ENCODE assay signal across 8 cellular contexts in the genomic region with DNA sequence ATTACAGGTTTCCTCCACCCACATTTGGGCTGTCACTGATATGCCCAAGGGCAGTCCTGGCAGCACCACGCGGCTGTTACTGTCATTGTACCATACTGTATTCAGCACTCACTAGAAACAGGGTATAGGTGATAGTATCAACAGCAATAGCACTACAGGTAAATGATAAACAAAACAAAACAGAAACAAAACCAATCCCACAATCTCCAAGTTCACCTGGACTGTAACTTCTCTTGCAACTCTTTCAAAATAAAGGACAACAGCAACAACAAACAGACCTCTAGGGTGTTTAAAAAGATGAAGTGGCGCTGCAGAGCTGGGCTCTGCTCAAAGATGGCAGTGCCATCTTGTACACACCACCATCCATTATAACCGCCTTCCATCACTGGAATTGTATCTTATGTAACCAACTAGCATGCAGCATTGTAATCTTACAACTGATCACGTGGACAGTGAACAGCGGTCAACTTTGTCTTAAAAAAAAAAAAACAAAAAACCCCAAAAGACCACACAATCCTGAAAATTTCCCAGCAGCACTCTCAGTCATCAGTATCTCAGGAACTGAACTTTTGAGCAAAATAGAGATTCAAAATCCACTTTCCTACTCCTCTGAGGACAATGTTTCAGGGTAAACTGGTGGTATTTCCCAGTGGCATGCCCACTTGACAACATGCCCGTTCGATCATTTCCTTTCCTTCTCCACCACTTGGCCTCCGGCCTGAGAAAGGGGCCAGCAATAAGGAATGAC. TPM values are rescaled to one million over a fixed set of nuclear protein-coding genes. Genes with fewer than 3 reads are reported as not detected.
DNase-seq lines count a peak whose midpoint lies in the region; FAIRE-seq and TF ChIP-seq lines count a peak whose summit lies in the region.

No MANE protein-coding gene starts in this region.

- no peak overlapping the region for H2AFZ ChIP-seq in H1 (ENCODE audit: low read length)

- TF ChIP-seq EP300 in H1 (IDR thresholded peaks at IDR 0.05; ENCODE audit: borderline replicate concordance in 1 of 2, low read depth in 2 of 2, low read length in 2 of 2) = no peak

- H3K4me3 ChIP-seq in WERI-Rb-1 (ENCODE audit: low read depth, low read length) (peak overlapping the region; percentile 68), H1 (ENCODE audit: extremely low read depth in 1 of 4, insufficient read depth in 2 of 4, low read depth in 3 of 4, low read length in 4 of 4) (peak overlapping the region; percentile 29 to 77 (median 72); a peak in 7 of 8 replicates)

- H3K27me3 ChIP-seq in WERI-Rb-1 (ENCODE audit: insufficient read depth, low read depth, severe bottlenecking) (no peaks in the 10 kb centered on the region), H1 (replicated peaks in 1 of 4; ENCODE audit: control insufficient read depth in 3 of 4, extremely low read depth in 1 of 4, insufficient read depth in 3 of 4, low read length in 3 of 4) (no peaks in the 10 kb centered on the region)

- H3K14ac ChIP-seq in H1 (ENCODE audit: insufficient read length) = no peak overlapping the region

- no peak overlapping the region for H3K18ac ChIP-seq in H1 (ENCODE audit: extremely low read depth, low read length)

- peaks cover 28 to 72% of the 10 kb centered on the region in 2 experiments for H3K79me2 ChIP-seq in H1 (ENCODE audit: control insufficient read depth in 1 of 2, insufficient read depth in 2 of 2, low read length in 2 of 2)

- no peak for TF ChIP-seq RAD21 in H1 (IDR thresholded peaks at IDR 0.05 in 1 of 2, conservative IDR thresholded peaks at IDR 0.05 in 1 of 2; ENCODE audit: low read depth in 2 of 2, low read length in 2 of 2)

- H4K8ac ChIP-seq in H1 (ENCODE audit: extremely low read depth, insufficient read depth, low read length) = no peak overlapping the region

- H3K23me2 ChIP-seq in H1 (ENCODE audit: low read depth, low read length) = peaks cover 14% of the 10 kb centered on the region; the same call in 1 of the 2 replicates

- H3K4me1 ChIP-seq in ES-I3 (ENCODE audit: insufficient read depth, low read length) (peaks cover 27% of the 10 kb centered on the region), H1 (replicated peaks in 1 of 4; ENCODE audit: control insufficient read depth in 3 of 4, insufficient read depth in 4 of 4, low read length in 3 of 4) (peaks cover 8 to 21% (median 14%) of the 10 kb centered on the region in 4 experiments)

- H2BK20ac ChIP-seq in H1 (ENCODE audit: low read length) = no peak overlapping the region

- CTCF ChIA-PET in H1 (lab: Charles Lee; ENCODE audit: partially characterized antibody) = interaction anchor here (1.2 to 1.8 kb wide), 4 partner anchors 88 to 487 kb away, joined by 3 to 7 read pairs (median 4); no protein-coding TSS in a partner anchor

- DNase-seq in NCI-H1092 treated with DMSO at 0.1 percent for 48 hours (lab: John Stamatoyannopoulos, UW) = peak; percentile 81
- no peak for DNase-seq in WERI-Rb-1
- DNase-seq in H1 (ENCODE audit: low read depth in 1 of 2, low spot score in 2 of 2) = no peak
- DNase-seq in myocyte (ENCODE audit: low read depth) = peak; percentile 64
- peak; percentile 55 for DNase-seq in ureter (ENCODE audit: low spot score)
- DNase-seq in T-helper 9 cell = no peak
- DNase-seq in NK-92 treated with Interleukin-12 subunit alpha and Interleukin-12 subunit beta, amount 100 ng/mL, for 24 hours (lab: John Stamatoyannopoulos, UW) = no peak

- H3K4ac ChIP-seq in H1 (replicated peaks; ENCODE audit: insufficient read length, low read depth, low read length) = no peak overlapping the region

- H2AK5ac ChIP-seq in H1 (ENCODE audit: low read depth, low read length) = no peak overlapping the region

- H3K23ac ChIP-seq in H1 (ENCODE audit: insufficient read length) = no peak overlapping the region

- WGBS in H1 (ENCODE audit: extremely low coverage in 1 of 2, insufficient coverage in 1 of 2, insufficient read length in 1 of 2, insufficient replicate concordance in 2 of 2, low coverage in 1 of 2, low lambda C conversion rate in 2 of 2, missing lambda C conversion rate in 1 of 2), 2 experiments = 72% methylated on average over 9 of the region's 9 CpGs; no CpG with 5 or more reads in 1 of the 2 experiments

- H4K91ac ChIP-seq in H1 (replicated peaks; ENCODE audit: insufficient read length, low read length) = no peak overlapping the region

- H3K27ac ChIP-seq in WERI-Rb-1 = peak overlapping the region; percentile 96
- H3K27ac ChIP-seq in H1 (ENCODE audit: low read depth, low read length) = no peak overlapping the region

- no peak overlapping the region for H2BK12ac ChIP-seq in H1 (ENCODE audit: low read depth, low read length)

- TF ChIP-seq POLR2A in H1 (IDR thresholded peaks at IDR 0.05; ENCODE audit: control extremely low read depth in 1 of 2, low read depth in 2 of 2, low read length in 2 of 2) = no peak

- H2BK15ac ChIP-seq in H1 (ENCODE audit: low read length) = no peak overlapping the region

- TF ChIP-seq CTCF in WERI-Rb-1 (IDR thresholded peaks at IDR 0.05; ENCODE audit: low read depth, low read length) = no peak
- no peak for TF ChIP-seq CTCF in H1 (IDR thresholded peaks at IDR 0.05; ENCODE audit: control extremely low read depth in 1 of 3, insufficient read depth in 1 of 3, low read depth in 1 of 3, low read length in 3 of 3)

- POLR2A ChIA-PET in H1 (lab: Charles Lee; ENCODE audit: partially characterized antibody) = interaction anchor here (1.5 kb wide), 1 partner anchor 11 kb away, joined by 3 read pairs; no protein-coding TSS in a partner anchor

- H3K36me3 ChIP-seq in ES-I3 (ENCODE audit: insufficient read depth, low read length) = peaks cover 13% of the 10 kb centered on the region
- peaks cover 70% of the 10 kb centered on the region for H3K36me3 ChIP-seq in WERI-Rb-1
- peaks cover 3 to 40% (median 11%) of the 10 kb centered on the region in 4 experiments for H3K36me3 ChIP-seq in H1 (ENCODE audit: control insufficient read depth in 2 of 4, insufficient read depth in 4 of 4, low read length in 3 of 4)

- no peak overlapping the region for H3K56ac ChIP-seq in H1 (replicated peaks; ENCODE audit: insufficient read length, low read depth, low read length)

- H3K9me3 ChIP-seq in ES-I3 (ENCODE audit: control insufficient read depth, insufficient read depth, low read length) (no peaks in the 10 kb centered on the region), WERI-Rb-1 (ENCODE audit: severe bottlenecking) (no peaks in the 10 kb centered on the region), H1 (ENCODE audit: insufficient read depth in 2 of 2, low read depth in 1 of 2, low read length in 1 of 2) (no peaks in the 10 kb centered on the region)

- H4K5ac ChIP-seq in H1 (ENCODE audit: insufficient read length, low read depth, low read length) = no peak overlapping the region

- peak overlapping the region; percentile 85 to 89 for H3K4me2 ChIP-seq in H1 (ENCODE audit: insufficient read depth in 1 of 2, low read depth in 2 of 2, low read length in 2 of 2)

- no peak overlapping the region for H2BK120ac ChIP-seq in H1 (replicated peaks; ENCODE audit: low read depth, low read length)

- no peak for FAIRE-seq in H1 (lab: Jason Lieb, UNC)

- peaks cover 18 to 32% of the 10 kb centered on the region in 2 experiments for H4K20me1 ChIP-seq in H1 (replicated peaks in 1 of 2; ENCODE audit: control insufficient read depth in 1 of 2, insufficient read depth in 2 of 2, low read length in 2 of 2)

- H3K9ac ChIP-seq in ES-I3 (ENCODE audit: low read depth, low read length) (peak overlapping the region; percentile 83; the same call in 1 of the 2 replicates), H1 (replicated peaks in 1 of 4; ENCODE audit: extremely low read depth in 1 of 4, low read depth in 3 of 4, low read length in 3 of 4) (peak overlapping the region in 1 of 4 experiments; percentile 2; a peak in 1 of 7 replicates)

- no peak overlapping the region for H2BK5ac ChIP-seq in H1 (ENCODE audit: low read depth, low read length)

- H3K79me1 ChIP-seq in H1 (ENCODE audit: low read depth, low read length) = no peaks in the 10 kb centered on the region

TF ChIP-seq in H1, 55 proteins besides CTCF, POLR2A, EP300 and RAD21:
- no peak for TF ChIP-seq BACH1 (IDR thresholded peaks at IDR 0.05; ENCODE audit: low read length)
- TF ChIP-seq MAFK (IDR thresholded peaks at IDR 0.05; ENCODE audit: low read depth, low read length) = no peak
- 0 out of 4 replicates have a peak, but pooled peaks of 1 of the 2 experiments have one; percentile 38 for TF ChIP-seq SIN3A (conservative IDR thresholded peaks at IDR 0.05 in 1 of 2, IDR thresholded peaks at IDR 0.05 in 1 of 2; ENCODE audit: low read depth in 1 of 2, low read length in 2 of 2)
- no peak for TF ChIP-seq SIX5 (IDR thresholded peaks at IDR 0.05; ENCODE audit: low read depth, low read length)
- TF ChIP-seq RBBP5 (IDR thresholded peaks at IDR 0.05; ENCODE audit: borderline replicate concordance, low read depth, low read length) = no peak
- TF ChIP-seq CHD1 (IDR thresholded peaks at IDR 0.05; ENCODE audit: low read depth, low read length) = no peak
- no peak for TF ChIP-seq SIRT6 (IDR thresholded peaks at IDR 0.05; ENCODE audit: low read length)
- TF ChIP-seq SRF (IDR thresholded peaks at IDR 0.05; ENCODE audit: low read depth, low read length) = no peak
- TF ChIP-seq RXRA (IDR thresholded peaks at IDR 0.05; ENCODE audit: insufficient read depth, low read depth, low read length) = no peak
- no peak for TF ChIP-seq BRCA1 (IDR thresholded peaks at IDR 0.05; ENCODE audit: low read depth, low read length)
- TF ChIP-seq POU5F1 (IDR thresholded peaks at IDR 0.05; ENCODE audit: low read depth, low read length) = no peak
- TF ChIP-seq, protein P1, sequence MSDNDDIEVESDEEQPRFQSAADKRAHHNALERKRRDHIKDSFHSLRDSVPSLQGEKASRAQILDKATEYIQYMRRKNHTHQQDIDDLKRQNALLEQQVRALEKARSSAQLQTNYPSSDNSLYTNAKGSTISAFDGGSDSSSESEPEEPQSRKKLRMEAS (IDR thresholded peaks at IDR 0.05) = 0 out of 2 replicates have a peak, but pooled peaks have one; percentile 13

RNA-seq across cellular contexts. Expression of gene IRF2BP2, which starts 3.8 kb away (rescaled TPM):
- 67.5 and 68.9 TPM in 2 replicates for total RNA-seq in H1 (2021; fragmentation: NEBNext Ultra II Directional; extraction: Animal tissue kit (Norgen Biotek cat#: 25700))
- 24.9 and 36.0 TPM in 2 replicates for polyA plus RNA-seq in H1 (2011; rRNA removed)
- 14.9 TPM for polyA plus RNA-seq in H1 (2011; cell fraction: cytosol; rRNA removed)
- polyA plus RNA-seq in H1 (2011; cell fraction: nucleus; rRNA removed) = 108 TPM
- polyA plus RNA-seq in H1 (2012, experiment 1 of 2) = 22.9 to 44.8 TPM (median 38.6 TPM) in 4 replicates
- polyA plus RNA-seq in H1 (2012, experiment 2 of 2) = 26.3 TPM
- polyA plus RNA-seq in H1 (2013, experiment 1 of 2) = 31.8 TPM
- 31.3 TPM for polyA plus RNA-seq in H1 (2013, experiment 2 of 2)
- polyA minus RNA-seq in H1 (2011; rRNA and poly(A)+ RNA removed) = 22.1 and 38.7 TPM in 2 replicates
- polyA minus RNA-seq in H1 (2011; cell fraction: cytosol; rRNA and poly(A)+ RNA removed) = 41.8 TPM
- 37.3 TPM for polyA minus RNA-seq in H1 (2011; cell fraction: nucleus; rRNA and poly(A)+ RNA removed)
- total RNA-seq in myocyte (60.2 and 63.5 TPM in 2 replicates), ureter (118 TPM)
- polyA plus RNA-seq in myocyte (2012) = 76.8 TPM

Comparison
In these comparisons a context has a peak if more than half of its experiments do, and no peak if none do; other contexts are left out.
1. DNase-seq: peak in NCI-H1092 treated with DMSO at 0.1 percent for 48 hours (single experiment), myocyte (single experiment) and ureter (single experiment); none in WERI-Rb-1 (single experiment), H1 (0 of 2), T-helper 9 cell (single experiment) and NK-92 treated with Interleukin-12 subunit alpha and Interleukin-12 subunit beta, amount 100 ng/mL, for 24 hours (single experiment).